In the genomic region with DNA sequence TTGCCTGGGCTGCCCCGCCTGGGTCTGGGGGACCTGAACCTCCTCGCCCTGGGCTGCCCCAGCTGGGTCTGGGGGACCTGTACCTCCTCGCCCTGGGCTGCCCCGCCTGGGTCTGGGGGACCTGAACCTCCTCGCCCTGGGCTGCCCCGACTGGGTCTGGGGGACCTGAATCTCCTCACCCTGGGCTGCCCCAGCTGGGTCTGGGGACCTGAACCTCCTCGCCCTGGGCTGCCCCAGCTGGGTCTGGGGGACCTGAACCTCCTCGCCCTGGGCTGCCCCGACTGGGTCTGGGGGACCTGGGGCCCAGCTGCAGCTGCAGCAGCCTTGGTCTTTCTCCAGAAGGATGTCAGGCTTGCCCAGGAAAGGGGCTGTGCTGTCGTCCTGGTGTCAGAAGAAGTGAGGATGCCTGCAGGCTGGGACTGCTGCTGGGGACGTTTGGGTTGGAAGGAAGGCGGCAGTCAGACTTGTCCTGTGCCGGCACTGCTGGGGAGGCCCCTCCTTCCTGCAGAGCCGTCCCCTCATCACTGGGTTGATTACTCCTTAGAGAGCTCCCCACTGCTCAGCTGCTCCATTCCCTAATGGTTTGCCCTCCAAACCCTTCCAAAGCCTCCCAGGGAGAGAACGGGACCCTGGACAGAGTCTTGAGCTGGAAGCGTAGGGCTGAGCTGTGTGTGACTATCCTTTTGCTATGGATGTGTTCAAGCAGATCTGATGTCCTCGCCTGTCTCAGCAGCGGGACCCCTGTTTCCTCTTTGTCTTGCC, we compare ENCODE assay signal across 1 cellular context.
TF ChIP-seq lines count a peak whose summit lies in the region.

No MANE protein-coding gene starts in this region.

TF ChIP-seq in GM12878, 131 proteins besides CTCF, POLR2A, EP300 and RAD21:
- TF ChIP-seq FOXM1 (IDR thresholded peaks at IDR 0.05; ENCODE audit: low read depth, low read length) (no peak), FOXK2 (IDR thresholded peaks at IDR 0.05) (no peak), SREBF2 (IDR thresholded peaks at IDR 0.05; ENCODE audit: low read length) (no peak), ZNF622 (IDR thresholded peaks at IDR 0.05) (no peak), NFIC (IDR thresholded peaks at IDR 0.05; ENCODE audit: low read depth, low read length) (no peak), FOS (IDR thresholded peaks at IDR 0.05; ENCODE audit: borderline replicate concordance, extremely low read depth, insufficient read length) (no peak), SREBF1 (IDR thresholded peaks at IDR 0.05; ENCODE audit: low read length) (no peak), HCFC1 (IDR thresholded peaks at IDR 0.05; ENCODE audit: low read length) (no peak), HDGF (IDR thresholded peaks at IDR 0.05) (no peak)
- TF ChIP-seq, protein P1, sequence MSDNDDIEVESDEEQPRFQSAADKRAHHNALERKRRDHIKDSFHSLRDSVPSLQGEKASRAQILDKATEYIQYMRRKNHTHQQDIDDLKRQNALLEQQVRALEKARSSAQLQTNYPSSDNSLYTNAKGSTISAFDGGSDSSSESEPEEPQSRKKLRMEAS (IDR thresholded peaks at IDR 0.05; ENCODE audit: low read depth, low read length): no peak
- TF ChIP-seq, protein P2, sequence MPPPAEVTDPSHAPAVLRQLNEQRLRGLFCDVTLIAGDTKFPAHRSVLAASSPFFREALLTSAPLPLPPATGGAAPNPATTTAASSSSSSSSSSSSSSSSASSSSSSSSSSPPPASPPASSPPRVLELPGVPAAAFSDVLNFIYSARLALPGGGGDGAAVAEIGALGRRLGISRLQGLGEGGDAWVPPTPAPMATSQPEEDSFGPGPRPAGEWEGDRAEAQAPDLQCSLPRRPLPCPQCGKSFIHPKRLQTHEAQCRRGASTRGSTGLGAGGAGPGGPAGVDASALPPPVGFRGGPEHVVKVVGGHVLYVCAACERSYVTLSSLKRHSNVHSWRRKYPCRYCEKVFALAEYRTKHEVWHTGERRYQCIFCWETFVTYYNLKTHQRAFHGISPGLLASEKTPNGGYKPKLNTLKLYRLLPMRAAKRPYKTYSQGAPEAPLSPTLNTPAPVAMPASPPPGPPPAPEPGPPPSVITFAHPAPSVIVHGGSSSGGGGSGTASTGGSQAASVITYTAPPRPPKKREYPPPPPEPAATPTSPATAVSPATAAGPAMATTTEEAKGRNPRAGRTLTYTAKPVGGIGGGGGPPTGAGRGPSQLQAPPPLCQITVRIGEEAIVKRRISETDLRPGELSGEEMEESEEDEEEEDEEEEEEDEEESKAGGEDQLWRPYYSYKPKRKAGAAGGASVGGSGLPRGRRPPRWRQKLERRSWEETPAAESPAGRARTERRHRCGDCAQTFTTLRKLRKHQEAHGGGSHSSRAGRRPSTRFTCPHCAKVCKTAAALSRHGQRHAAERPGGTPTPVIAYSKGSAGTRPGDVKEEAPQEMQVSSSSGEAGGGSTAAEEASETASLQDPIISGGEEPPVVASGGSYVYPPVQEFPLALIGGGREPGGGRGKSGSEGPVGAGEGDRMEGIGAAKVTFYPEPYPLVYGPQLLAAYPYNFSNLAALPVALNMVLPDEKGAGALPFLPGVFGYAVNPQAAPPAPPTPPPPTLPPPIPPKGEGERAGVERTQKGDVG (CRISPR knock-in tag; IDR thresholded peaks at IDR 0.05): no peak
